3 cellular contexts compared by ENCODE assay signal in the genomic region with DNA sequence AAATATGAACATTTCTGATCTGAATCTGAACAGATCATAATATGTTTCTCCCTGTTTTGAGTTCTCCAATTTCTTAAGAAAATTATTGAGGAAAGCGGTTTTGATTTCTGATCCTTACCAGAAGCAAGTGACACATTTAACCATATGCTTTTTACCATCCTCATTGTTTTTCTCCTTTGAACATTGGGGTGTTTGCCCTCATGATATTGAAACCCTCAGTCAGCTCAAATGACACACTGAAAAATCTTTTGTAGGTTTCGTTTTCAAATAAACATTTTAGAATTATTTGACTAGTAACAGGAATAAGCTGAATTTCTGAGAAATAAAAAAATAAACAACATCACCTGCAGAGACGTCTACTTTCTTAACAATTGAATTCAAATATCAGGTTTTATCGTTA.
"Had no signal": no experiment of that assay in that cellular context is flagged by ENCODE, and none has a peak within 500 bp of the region (broad histone marks: within the 10 kb centered on the region; RNA-seq: fewer than 3 reads in every experiment).

No MANE protein-coding gene starts in this region.

- ATAC-seq: GM12878 had no signal

- DNase-seq: GDM1, GF-D8 had no signal

- H3K4me3 ChIP-seq: GM12878 had no signal
